ENCODE assay signal across 20 cellular contexts in genomic region chr10:112666070-112666469, GRCh38.
A peak's percentile ranks its signal among the peaks of the same experiment; 100 is the strongest.
DNase-seq lines count a peak whose midpoint lies in the region; ATAC-seq, FAIRE-seq and TF ChIP-seq lines count a peak whose summit lies in the region.
"Had no signal": no experiment of that assay in that cellular context is flagged by ENCODE, and none has a peak within 500 bp of the region (broad histone marks: within the 10 kb centered on the region; RNA-seq: fewer than 3 reads in every experiment).

No MANE protein-coding gene starts in this region.

- H3K4me3 Mint-ChIP-seq in mesothelial cell of epicardium, result no peak overlapping the region
- H3K4me3 Mint-ChIP-seq: CD4-positive, CD25-positive, alpha-beta regulatory T cell; CD8-positive, alpha-beta memory T cell; H9 had no signal

- peaks cover 6% of the 10 kb centered on the region for H3K4me1 Mint-ChIP-seq in mesothelial cell of epicardium
- H3K4me1 Mint-ChIP-seq: CD8-positive, alpha-beta memory T cell had no signal

- DNase-seq in EL (peak; percentile 31), mesothelial cell of epicardium (ENCODE audit: low spot score in 2 of 2, unreplicated experiment in 2 of 2) (no peak), HTR-8/SVneo (ENCODE audit: insufficient read length, low spot score) (no peak), Right ventricle myocardium inferior (ENCODE audit: missing footprints) (no peak)
- DNase-seq: BE2C; C1 segment of cervical spinal cord; CD4-positive, CD25-positive, alpha-beta regulatory T cell; CD8-positive, alpha-beta memory T cell; COR-L47; DMS 273 treated with DMSO at 0.1 percent for 48 hours; GDM1; GOT3; H9; Kasumi-1; KG1 had no signal

- H3K36me3 Mint-ChIP-seq in mesothelial cell of epicardium, result peaks cover 18% of the 10 kb centered on the region

- TF ChIP-seq CTCF in mesothelial cell of epicardium (IDR thresholded peaks at IDR 0.05; ENCODE audit: unreplicated experiment), result no peak

- peaks cover 11% of the 10 kb centered on the region for H3K9me3 Mint-ChIP-seq in mesothelial cell of epicardium
- H3K9me3 Mint-ChIP-seq: CD4-positive, CD25-positive, alpha-beta regulatory T cell; H9 had no signal

- intact Hi-C loops in Right ventricle myocardium inferior (cut with DNase I), result no loop called here

- peak overlapping the region; percentile 93 for H3K27ac Mint-ChIP-seq in mesothelial cell of epicardium
- H3K27ac Mint-ChIP-seq: CD4-positive, CD25-positive, alpha-beta regulatory T cell; CD8-positive, alpha-beta memory T cell had no signal

- FAIRE-seq in HTR-8/SVneo (lab: Jason Lieb, UNC), result no peak
- FAIRE-seq: GM12892, GM18507 had no signal

- ATAC-seq in SK-N-SH treated with all-trans-retinoic acid at 6 μM for 48 hours (peak; percentile 72), GM19023 (IDR thresholded peaks at IDR 0.05; ENCODE audit: unreplicated experiment) (no peak), Right ventricle myocardium inferior (no peak)
- ATAC-seq: A549 had no signal

- H3K27me3 Mint-ChIP-seq in mesothelial cell of epicardium (ENCODE audit: low read depth), result no peaks in the 10 kb centered on the region
- H3K27me3 Mint-ChIP-seq: CD4-positive, CD25-positive, alpha-beta regulatory T cell; CD8-positive, alpha-beta memory T cell had no signal

TF ChIP-seq in SK-N-SH treated with all-trans-retinoic acid at 6 μM for 48 hours, 23 proteins besides CTCF, POLR2A, EP300 and RAD21:
- TF ChIP-seq ISL1 (CRISPR knock-in tag; IDR thresholded peaks at IDR 0.05), result peak; percentile 69
- no peak for TF ChIP-seq BACH2 (CRISPR knock-in tag; IDR thresholded peaks at IDR 0.05; ENCODE audit: borderline replicate concordance)
- TF ChIP-seq ZNF8 (CRISPR knock-in tag; IDR thresholded peaks at IDR 0.05), result no peak
- TF ChIP-seq CSRNP3 (CRISPR knock-in tag; IDR thresholded peaks at IDR 0.05), result no peak
- TF ChIP-seq ZNF70 (CRISPR knock-in tag; IDR thresholded peaks at IDR 0.05), result peak; percentile 63; the same call in 1 of the 2 replicates
- TF ChIP-seq SNAI2 (CRISPR knock-in tag; IDR thresholded peaks at IDR 0.05), result no peak
- TF ChIP-seq ZNF565 (CRISPR knock-in tag; conservative IDR thresholded peaks at IDR 0.05; ENCODE audit: low read depth), result no peak
- no peak for TF ChIP-seq CREB5 (CRISPR knock-in tag; IDR thresholded peaks at IDR 0.05; ENCODE audit: low read depth)
- no peak for TF ChIP-seq ZFP30 (CRISPR knock-in tag; IDR thresholded peaks at IDR 0.05)
- no peak for TF ChIP-seq CSDC2 (CRISPR knock-in tag; IDR thresholded peaks at IDR 0.05)
